1 cellular context compared by ENCODE assay signal in genomic region chr13:37069597-37070103, GRCh38.
TF ChIP-seq lines count a peak whose summit lies in the region.

No MANE protein-coding gene starts in this region.

TF ChIP-seq in HepG2, 621 proteins besides CTCF, POLR2A, EP300 and RAD21:
- no peak for TF ChIP-seq ZSCAN21 (CRISPR knock-in tag; IDR thresholded peaks at IDR 0.05; ENCODE audit: borderline replicate concordance)
- TF ChIP-seq ZFX (CRISPR knock-in tag; IDR thresholded peaks at IDR 0.05; ENCODE audit: low read depth) = peak; percentile 43
- peak; percentile 40; the same call in 1 of the 2 replicates for TF ChIP-seq KDM5B (CRISPR knock-in tag; IDR thresholded peaks at IDR 0.05; ENCODE audit: borderline replicate concordance)
- TF ChIP-seq SPEN (CRISPR knock-in tag; IDR thresholded peaks at IDR 0.05; ENCODE audit: low read depth) = 0 out of 2 replicates have a peak, but pooled peaks have one; percentile 22
- peak; percentile 39; the same call in 1 of the 2 replicates for TF ChIP-seq MYC (CRISPR knock-in tag; IDR thresholded peaks at IDR 0.05; ENCODE audit: borderline replicate concordance)
- TF ChIP-seq PATZ1 (CRISPR knock-in tag; IDR thresholded peaks at IDR 0.05) = no peak; the same call in 1 of the 2 replicates
- TF ChIP-seq SAFB2 (CRISPR knock-in tag; IDR thresholded peaks at IDR 0.05; ENCODE audit: borderline replicate concordance, low read depth) = no peak
- TF ChIP-seq CREB1 (IDR thresholded peaks at IDR 0.05) = no peak
- TF ChIP-seq CREB1 (CRISPR knock-in tag; IDR thresholded peaks at IDR 0.05) = no peak
- TF ChIP-seq ZC3H4 (CRISPR knock-in tag; IDR thresholded peaks at IDR 0.05; ENCODE audit: borderline replicate concordance) = no peak
- no peak for TF ChIP-seq HBP1 (CRISPR knock-in tag; IDR thresholded peaks at IDR 0.05; ENCODE audit: low read depth)
- 0 out of 2 replicates have a peak, but pooled peaks have one; percentile 53 for TF ChIP-seq ZNF619 (CRISPR knock-in tag; IDR thresholded peaks at IDR 0.05)
- 0 out of 2 replicates have a peak, but pooled peaks have one; percentile 45 for TF ChIP-seq CSRNP1 (CRISPR knock-in tag; IDR thresholded peaks at IDR 0.05)
- peak; percentile 39; the same call in 1 of the 2 replicates for TF ChIP-seq TARDBP (CRISPR knock-in tag; IDR thresholded peaks at IDR 0.05)
- TF ChIP-seq PHF8 (CRISPR knock-in tag; IDR thresholded peaks at IDR 0.05) = peak; percentile 18; the same call in 1 of the 2 replicates
- no peak for TF ChIP-seq ZNF670 (CRISPR knock-in tag; IDR thresholded peaks at IDR 0.05; ENCODE audit: borderline replicate concordance)
- TF ChIP-seq NFKB2 (CRISPR knock-in tag; IDR thresholded peaks at IDR 0.05; ENCODE audit: borderline replicate concordance) = 0 out of 2 replicates have a peak, but pooled peaks have one; percentile 41
- no peak for TF ChIP-seq DMAP1 (CRISPR knock-in tag; IDR thresholded peaks at IDR 0.05)
- peak; percentile 35; the same call in 1 of the 2 replicates for TF ChIP-seq TBX2 (CRISPR knock-in tag; IDR thresholded peaks at IDR 0.05; ENCODE audit: borderline replicate concordance)
- TF ChIP-seq BORCS8-MEF2B (CRISPR knock-in tag; IDR thresholded peaks at IDR 0.05) = peak; percentile 50; the same call in 1 of the 2 replicates
- no peak for TF ChIP-seq FOSL2 (CRISPR knock-in tag; IDR thresholded peaks at IDR 0.05)
- TF ChIP-seq, protein P1, sequence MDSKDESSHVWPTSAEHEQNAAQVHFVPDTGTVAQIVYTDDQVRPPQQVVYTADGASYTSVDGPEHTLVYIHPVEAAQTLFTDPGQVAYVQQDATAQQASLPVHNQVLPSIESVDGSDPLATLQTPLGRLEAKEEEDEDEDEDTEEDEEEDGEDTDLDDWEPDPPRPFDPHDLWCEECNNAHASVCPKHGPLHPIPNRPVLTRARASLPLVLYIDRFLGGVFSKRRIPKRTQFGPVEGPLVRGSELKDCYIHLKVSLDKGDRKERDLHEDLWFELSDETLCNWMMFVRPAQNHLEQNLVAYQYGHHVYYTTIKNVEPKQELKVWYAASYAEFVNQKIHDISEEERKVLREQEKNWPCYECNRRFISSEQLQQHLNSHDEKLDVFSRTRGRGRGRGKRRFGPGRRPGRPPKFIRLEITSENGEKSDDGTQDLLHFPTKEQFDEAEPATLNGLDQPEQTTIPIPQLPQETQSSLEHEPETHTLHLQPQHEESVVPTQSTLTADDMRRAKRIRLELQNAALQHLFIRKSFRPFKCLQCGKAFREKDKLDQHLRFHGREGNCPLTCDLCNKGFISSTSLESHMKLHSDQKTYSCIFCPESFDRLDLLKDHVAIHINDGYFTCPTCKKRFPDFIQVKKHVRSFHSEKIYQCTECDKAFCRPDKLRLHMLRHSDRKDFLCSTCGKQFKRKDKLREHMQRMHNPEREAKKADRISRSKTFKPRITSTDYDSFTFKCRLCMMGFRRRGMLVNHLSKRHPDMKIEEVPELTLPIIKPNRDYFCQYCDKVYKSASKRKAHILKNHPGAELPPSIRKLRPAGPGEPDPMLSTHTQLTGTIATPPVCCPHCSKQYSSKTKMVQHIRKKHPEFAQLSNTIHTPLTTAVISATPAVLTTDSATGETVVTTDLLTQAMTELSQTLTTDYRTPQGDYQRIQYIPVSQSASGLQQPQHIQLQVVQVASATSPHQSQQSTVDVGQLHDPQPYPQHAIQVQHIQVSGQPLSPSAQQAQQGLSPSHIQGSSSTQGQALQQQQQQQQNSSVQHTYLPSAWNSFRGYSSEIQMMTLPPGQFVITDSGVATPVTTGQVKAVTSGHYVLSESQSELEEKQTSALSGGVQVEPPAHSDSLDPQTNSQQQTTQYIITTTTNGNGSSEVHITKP (CRISPR knock-in tag; IDR thresholded peaks at IDR 0.05; ENCODE audit: low read depth) = peak; percentile 37; the same call in 1 of the 2 replicates
- no peak for TF ChIP-seq PLRG1 (conservative IDR thresholded peaks at IDR 0.05)
- TF ChIP-seq ZNF878 (CRISPR knock-in tag; IDR thresholded peaks at IDR 0.05) = no peak
- 0 out of 2 replicates have a peak, but pooled peaks have one; percentile 13 for TF ChIP-seq ZNF710 (CRISPR knock-in tag; IDR thresholded peaks at IDR 0.05; ENCODE audit: borderline replicate concordance)
- no peak for TF ChIP-seq LCORL (IDR thresholded peaks at IDR 0.05)
- TF ChIP-seq LCORL (CRISPR knock-in tag; IDR thresholded peaks at IDR 0.05) = peak; percentile 26; the same call in 1 of the 2 replicates
- TF ChIP-seq ZNF687 (CRISPR knock-in tag; IDR thresholded peaks at IDR 0.05) = peak; percentile 57
- TF ChIP-seq POGZ (CRISPR knock-in tag; IDR thresholded peaks at IDR 0.05) = 0 out of 2 replicates have a peak, but pooled peaks have one; percentile 20
